In genomic region chr19:11014403-11014911, GRCh38 we compare ENCODE assay signal across 19 cellular contexts.
"Had no signal": no experiment of that assay in that cellular context is flagged by ENCODE, and none has a peak within 500 bp of the region (broad histone marks: within the 10 kb centered on the region; RNA-seq: fewer than 3 reads in every experiment).

No MANE protein-coding gene starts in this region.

- H3K27ac Mint-ChIP-seq: activated CD8-positive, alpha-beta T cell treated with anti-CD3 and anti-CD28 coated beads for 36 hours; activated T-helper 1 cell treated with anti-CD3 and anti-CD28 coated beads, Interleukin-12 subunit alpha, Interleukin-12 subunit beta, Interleukin-2, Interleukin-4 antibody, amounts not matched to agents 30 ng/mL and 10 ng/mL and 1 ng/mL, durations not matched to agents 14 hours and 24 hours and 36 hours; immature natural killer cell; nephron; T-helper 2 cell treated with Interferon-gamma antibody and Interleukin-4, amounts not matched to agents 5 μg/mL and 100 μg/mL, for 36 hours had no signal

- H3K27me3 ChIP-seq: cardiac muscle cell, ovary, testis had no signal

- H3K4me1 Mint-ChIP-seq: immature natural killer cell; stimulated activated naive CD8-positive, alpha-beta T cell treated with anti-CD3 and anti-CD28 coated beads, Interleukin-15, amount 100 ng/mL, for 72 hours had no signal

- H3K9me3 Mint-ChIP-seq: activated CD8-positive, alpha-beta T cell treated with anti-CD3 and anti-CD28 coated beads for 36 hours; activated T-helper 1 cell treated with anti-CD3 and anti-CD28 coated beads, Interleukin-12 subunit alpha, Interleukin-12 subunit beta, Interleukin-2, Interleukin-4 antibody, amounts not matched to agents 30 ng/mL and 10 ng/mL and 1 ng/mL, durations not matched to agents 14 hours and 24 hours and 36 hours; immature natural killer cell; nephron; stimulated activated naive CD8-positive, alpha-beta T cell treated with anti-CD3 and anti-CD28 coated beads, Interleukin-15, amount 100 ng/mL, for 72 hours; T-helper 2 cell treated with Interferon-gamma antibody and Interleukin-4, amounts not matched to agents 5 μg/mL and 100 μg/mL, for 36 hours had no signal

- H3K4me3 ChIP-seq: cardiac muscle cell, coronary artery, ovary, testis had no signal

- DNase-seq: activated CD8-positive, alpha-beta memory T cell treated with anti-CD3 and anti-CD28 coated beads, Interleukin-2, amount 50 U/mL, for 48 hours; activated CD8-positive, alpha-beta T cell treated with anti-CD3 and anti-CD28 coated beads for 36 hours; activated naive CD4-positive, alpha-beta T cell; aorta; effector CD4-positive, alpha-beta T cell; hippocampal formation; immature natural killer cell; ovary; stimulated activated CD4-positive, alpha-beta T cell treated with anti-CD3 and anti-CD28 coated beads, Interleukin-15, amount 100 ng/mL, for 24 hours; stimulated activated CD4-positive, alpha-beta T cell treated with anti-CD3 and anti-CD28 coated beads, Interleukin-4, amount 100 ng/mL, for 24 hours; stimulated activated naive CD8-positive, alpha-beta T cell treated with anti-CD3 and anti-CD28 coated beads, Interleukin-15, amount 100 ng/mL, for 72 hours; testis had no signal

- H3K36me3 ChIP-seq: ovary had no signal

- H3K9me3 ChIP-seq: ovary, testis had no signal

- H3K4me3 Mint-ChIP-seq: activated CD8-positive, alpha-beta T cell treated with anti-CD3 and anti-CD28 coated beads for 36 hours; activated T-helper 1 cell treated with anti-CD3 and anti-CD28 coated beads, Interleukin-12 subunit alpha, Interleukin-12 subunit beta, Interleukin-2, Interleukin-4 antibody, amounts not matched to agents 30 ng/mL and 10 ng/mL and 1 ng/mL, durations not matched to agents 14 hours and 24 hours and 36 hours; immature natural killer cell; nephron; stimulated activated naive CD8-positive, alpha-beta T cell treated with anti-CD3 and anti-CD28 coated beads, Interleukin-15, amount 100 ng/mL, for 72 hours; T-helper 2 cell treated with Interferon-gamma antibody and Interleukin-4, amounts not matched to agents 5 μg/mL and 100 μg/mL, for 36 hours had no signal

- ATAC-seq: activated CD8-positive, alpha-beta T cell treated with anti-CD3 and anti-CD28 coated beads for 36 hours; left lobe of liver; stimulated activated naive CD8-positive, alpha-beta T cell treated with anti-CD3 and anti-CD28 coated beads, Interleukin-15, amount 100 ng/mL, for 72 hours had no signal

- H3K27ac ChIP-seq: cardiac muscle cell, coronary artery, epithelial cell of prostate, ovary, testis had no signal
